1 cellular context compared by ENCODE assay signal in the genomic region with DNA sequence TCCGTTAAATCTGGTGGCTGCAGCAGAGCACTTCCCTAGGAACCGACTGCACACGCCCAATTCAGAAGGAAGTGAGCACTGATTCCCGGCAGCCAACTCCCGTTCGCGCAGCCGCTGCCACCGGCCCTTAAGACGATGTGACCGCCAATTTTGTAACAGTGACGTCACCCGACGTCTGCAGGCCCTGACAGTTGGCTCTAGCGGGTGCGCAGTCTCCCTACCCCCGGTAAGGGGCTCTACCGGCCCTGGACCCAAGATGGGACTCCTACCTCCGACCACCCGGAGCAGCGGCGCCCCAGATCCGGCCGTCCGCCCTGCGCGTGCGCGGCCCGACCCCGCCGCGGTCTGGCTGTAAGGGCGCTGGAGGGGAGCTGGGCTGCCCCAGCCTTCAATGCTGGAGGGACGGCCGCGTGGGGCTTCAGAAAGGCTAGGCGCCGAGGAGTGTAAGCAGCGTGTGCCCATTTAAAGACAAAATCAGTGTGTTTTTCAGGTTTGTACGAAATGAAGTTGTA.
TF ChIP-seq lines count a peak whose summit lies in the region.

No MANE protein-coding gene starts in this region.

TF ChIP-seq in SK-N-SH, 30 proteins besides CTCF, POLR2A, EP300 and RAD21 (continued from another document):
- TF ChIP-seq, protein P1, sequence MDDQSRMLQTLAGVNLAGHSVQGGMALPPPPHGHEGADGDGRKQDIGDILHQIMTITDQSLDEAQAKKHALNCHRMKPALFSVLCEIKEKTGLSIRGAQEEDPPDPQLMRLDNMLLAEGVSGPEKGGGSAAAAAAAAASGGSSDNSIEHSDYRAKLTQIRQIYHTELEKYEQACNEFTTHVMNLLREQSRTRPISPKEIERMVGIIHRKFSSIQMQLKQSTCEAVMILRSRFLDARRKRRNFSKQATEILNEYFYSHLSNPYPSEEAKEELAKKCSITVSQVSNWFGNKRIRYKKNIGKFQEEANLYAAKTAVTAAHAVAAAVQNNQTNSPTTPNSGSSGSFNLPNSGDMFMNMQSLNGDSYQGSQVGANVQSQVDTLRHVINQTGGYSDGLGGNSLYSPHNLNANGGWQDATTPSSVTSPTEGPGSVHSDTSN (IDR thresholded peaks at IDR 0.05): peak; percentile 31
- TF ChIP-seq, protein P2, sequence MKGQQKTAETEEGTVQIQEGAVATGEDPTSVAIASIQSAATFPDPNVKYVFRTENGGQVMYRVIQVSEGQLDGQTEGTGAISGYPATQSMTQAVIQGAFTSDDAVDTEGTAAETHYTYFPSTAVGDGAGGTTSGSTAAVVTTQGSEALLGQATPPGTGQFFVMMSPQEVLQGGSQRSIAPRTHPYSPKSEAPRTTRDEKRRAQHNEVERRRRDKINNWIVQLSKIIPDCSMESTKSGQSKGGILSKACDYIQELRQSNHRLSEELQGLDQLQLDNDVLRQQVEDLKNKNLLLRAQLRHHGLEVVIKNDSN (IDR thresholded peaks at IDR 0.05; ENCODE audit: borderline replicate concordance, low read depth): no peak
- TF ChIP-seq SIN3A (IDR thresholded peaks at IDR 0.05; ENCODE audit: borderline replicate concordance, low read depth, low read length): peak; percentile 92; the same call in 1 of the 2 replicates
- TF ChIP-seq, protein P3, sequence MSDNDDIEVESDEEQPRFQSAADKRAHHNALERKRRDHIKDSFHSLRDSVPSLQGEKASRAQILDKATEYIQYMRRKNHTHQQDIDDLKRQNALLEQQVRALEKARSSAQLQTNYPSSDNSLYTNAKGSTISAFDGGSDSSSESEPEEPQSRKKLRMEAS (IDR thresholded peaks at IDR 0.05; ENCODE audit: low read depth): peak; percentile 70
- 0 out of 2 replicates have a peak, but pooled peaks have one; percentile 5 for TF ChIP-seq REST (IDR thresholded peaks at IDR 0.05; ENCODE audit: low read depth, low read length)
- TF ChIP-seq GATA2 (CRISPR knock-in tag; IDR thresholded peaks at IDR 0.05): no peak
- TF ChIP-seq MXI1 (IDR thresholded peaks at IDR 0.05; ENCODE audit: low read depth, low read length): peak; percentile 47
- no peak for TF ChIP-seq NFIC (IDR thresholded peaks at IDR 0.05; ENCODE audit: borderline replicate concordance)
- peak; percentile 58; the same call in 1 of the 2 replicates for TF ChIP-seq TAF1 (IDR thresholded peaks at IDR 0.05; ENCODE audit: borderline replicate concordance, low read depth, low read length)
- no peak for TF ChIP-seq MEF2A (IDR thresholded peaks at IDR 0.05; ENCODE audit: borderline replicate concordance, low read depth)
- TF ChIP-seq RFX5 (IDR thresholded peaks at IDR 0.05; ENCODE audit: low read length): 0 out of 2 replicates have a peak, but pooled peaks have one; percentile 35
- 0 out of 2 replicates have a peak, but pooled peaks have one; percentile 51 for TF ChIP-seq ZBTB33 (IDR thresholded peaks at IDR 0.05; ENCODE audit: borderline replicate concordance, low read depth)
- 0 out of 2 replicates have a peak, but pooled peaks have one; percentile 23 for TF ChIP-seq JUND (IDR thresholded peaks at IDR 0.05)
- TF ChIP-seq FOSL2 (IDR thresholded peaks at IDR 0.05; ENCODE audit: borderline replicate concordance, low read depth): no peak
- TF ChIP-seq NRF1 (IDR thresholded peaks at IDR 0.05; ENCODE audit: low read depth, low read length): peak; percentile 79
- TF ChIP-seq CHD2 (IDR thresholded peaks at IDR 0.05; ENCODE audit: low read length, partially characterized antibody): peak; percentile 40
- TF ChIP-seq RXRA (IDR thresholded peaks at IDR 0.05; ENCODE audit: borderline replicate concordance, low read depth): no peak
